ENCODE assay signal across 16 cellular contexts in genomic region chr21:45629046-45629981, GRCh38.
"Had no signal": no experiment of that assay in that cellular context is flagged by ENCODE, and none has a peak within 500 bp of the region (broad histone marks: within the 10 kb centered on the region; RNA-seq: fewer than 3 reads in every experiment).

No MANE protein-coding gene starts in this region.

- H3K27ac ChIP-seq: cardiac muscle cell, sigmoid colon, spleen had no signal

- ATAC-seq: activated naive CD4-positive, alpha-beta T cell treated with anti-CD3 and anti-CD28 coated beads, Interleukin-2, amount 50 U/mL, for 72 hours; left ventricle myocardium superior; stimulated activated naive CD8-positive, alpha-beta T cell treated with anti-CD3 and anti-CD28 coated beads, Interleukin-15, amount 100 ng/mL, for 72 hours had no signal

- H3K27me3 ChIP-seq: spleen had no signal

- H3K9me3 Mint-ChIP-seq: activated naive CD4-positive, alpha-beta T cell treated with anti-CD3 and anti-CD28 coated beads, Interleukin-2, amount 50 U/mL, for 72 hours; activated T-helper 2 cell treated with anti-CD3 and anti-CD28 coated beads, Interferon-gamma antibody, Interleukin-2, Interleukin-4, amounts not matched to agents 10 μg/mL and 5 μg/mL and 100 μg/mL, durations not matched to agents 14 hours and 24 hours and 36 hours; stimulated activated naive CD8-positive, alpha-beta T cell treated with anti-CD3 and anti-CD28 coated beads, Interleukin-15, amount 100 ng/mL, for 72 hours had no signal

- H3K4me3 Mint-ChIP-seq: nephron; stimulated activated naive CD8-positive, alpha-beta T cell treated with anti-CD3 and anti-CD28 coated beads, Interleukin-15, amount 100 ng/mL, for 72 hours had no signal

- FAIRE-seq: urothelium cell line had no signal

- H3K27me3 Mint-ChIP-seq: stimulated activated naive CD8-positive, alpha-beta T cell treated with anti-CD3 and anti-CD28 coated beads, Interleukin-15, amount 100 ng/mL, for 72 hours had no signal

- H3K36me3 ChIP-seq: cardiac muscle cell, sigmoid colon, spleen had no signal

- H3K4me1 Mint-ChIP-seq: nephron had no signal

- H3K9me3 ChIP-seq: sigmoid colon, spleen had no signal

- H3K4me1 ChIP-seq: sigmoid colon had no signal

- DNase-seq: activated CD4-positive, alpha-beta T cell treated with anti-CD3 and anti-CD28 coated beads for 1 hour; activated CD4-positive, alpha-beta T cell treated with anti-CD3 and anti-CD28 coated beads, Interleukin-2, amount 50 U/mL, for 4 hours; activated T-cell treated with anti-CD3 and anti-CD28 coated beads, Interleukin-2, amount 50 U/mL, for 1 hour; foreskin fibroblast; hippocampal formation; left ventricle myocardium superior; sigmoid colon; spleen; stimulated activated naive CD8-positive, alpha-beta T cell treated with anti-CD3 and anti-CD28 coated beads, Interleukin-15, amount 100 ng/mL, for 72 hours; T-helper 1 cell; T1000 had no signal

- H3K4me3 ChIP-seq: cardiac muscle cell, sigmoid colon, spleen had no signal

- H3K36me3 Mint-ChIP-seq: activated naive CD4-positive, alpha-beta T cell treated with anti-CD3 and anti-CD28 coated beads, Interleukin-2, amount 50 U/mL, for 72 hours had no signal

- H3K27ac Mint-ChIP-seq: activated naive CD4-positive, alpha-beta T cell treated with anti-CD3 and anti-CD28 coated beads, Interleukin-2, amount 50 U/mL, for 72 hours; activated T-helper 2 cell treated with anti-CD3 and anti-CD28 coated beads, Interferon-gamma antibody, Interleukin-2, Interleukin-4, amounts not matched to agents 10 μg/mL and 5 μg/mL and 100 μg/mL, durations not matched to agents 14 hours and 24 hours and 36 hours; nephron; stimulated activated naive CD8-positive, alpha-beta T cell treated with anti-CD3 and anti-CD28 coated beads, Interleukin-15, amount 100 ng/mL, for 72 hours had no signal
